17 cellular contexts compared by ENCODE assay signal in genomic region chr20:18324596-18325089, GRCh38.
"Had no signal": no experiment of that assay in that cellular context is flagged by ENCODE, and none has a peak within 500 bp of the region (broad histone marks: within the 10 kb centered on the region; RNA-seq: fewer than 3 reads in every experiment).

No MANE protein-coding gene starts in this region.

- H3K4me3 ChIP-seq: adrenal gland, esophagus squamous epithelium, left lung, tibial nerve, uterus had no signal

- H3K27ac ChIP-seq: esophagus squamous epithelium, left lung, tibial nerve, uterus, WERI-Rb-1 had no signal

- H3K4me1 ChIP-seq: adrenal gland, esophagus squamous epithelium, left lung, tibial nerve, uterus had no signal

- H3K27me3 ChIP-seq: adrenal gland, esophagus squamous epithelium, left lung, tibial nerve, uterus had no signal

- FAIRE-seq: keratinocyte had no signal

- H3K9me3 ChIP-seq: adrenal gland, uterus had no signal

- H3K36me3 ChIP-seq: adrenal gland, esophagus squamous epithelium, left lung, uterus, WERI-Rb-1 had no signal

- DNase-seq: activated CD4-positive, alpha-beta T cell treated with anti-CD3 and anti-CD28 coated beads, Interleukin-2, amount 50 U/mL, for 4 hours; activated gamma-delta T cell; activated T-cell treated with anti-CD3 and anti-CD28 coated beads, Interleukin-2, amount 50 U/mL, for 72 hours; adrenal gland; effector CD8-positive, alpha-beta T cell; esophagus squamous epithelium; left lung; midbrain; nephron progenitor cell; occipital lobe; posterior cingulate gyrus; retina; stimulated activated CD4-positive, alpha-beta T cell treated with anti-CD3 and anti-CD28 coated beads, Interleukin-2, amount 100 ng/mL, for 48 hours; uterus; WERI-Rb-1 had no signal
